19 cellular contexts compared by ENCODE assay signal in the genomic region with DNA sequence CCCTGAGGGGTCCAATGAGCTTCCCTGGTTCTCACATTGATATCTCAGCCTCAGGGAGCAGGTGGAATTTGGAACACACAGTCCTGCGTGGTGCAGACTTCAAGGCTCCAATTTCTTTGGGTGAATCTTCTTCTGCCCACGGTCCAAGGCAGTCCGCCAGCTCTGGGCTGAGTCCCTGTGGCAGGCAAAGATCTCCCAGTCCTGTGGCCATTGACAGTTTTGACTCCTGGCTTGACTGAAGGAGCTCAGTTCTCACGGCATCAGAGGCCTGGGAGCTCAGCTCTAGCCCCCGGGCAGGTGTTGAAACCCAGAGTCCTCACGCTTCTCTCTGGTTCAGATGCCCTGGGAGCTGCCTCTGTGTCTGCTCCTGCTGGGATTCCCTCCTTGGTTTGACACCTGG.
DNase-seq lines count a peak whose midpoint lies in the region; ATAC-seq and TF ChIP-seq lines count a peak whose summit lies in the region.
"Had no signal": no experiment of that assay in that cellular context is flagged by ENCODE, and none has a peak within 500 bp of the region (broad histone marks: within the 10 kb centered on the region; RNA-seq: fewer than 3 reads in every experiment).

No MANE protein-coding gene starts in this region.

- 76 to 100% (median 91%) methylated on average over 2 to 6 of the region's 6 CpGs for WGBS in spleen, 5 donors

- intact Hi-C loops in spleen (cut with DNase I; ENCODE audit: low total_unique reads) = no loop called here

- DNase-seq in astrocyte of the spinal cord (ENCODE audit: low read depth, low spot score) = peak; percentile 14
- peak; percentile 73 for DNase-seq in mesenteric fat pad (ENCODE audit: low spot score)
- DNase-seq in spleen = peak; percentile 39
- no peak for DNase-seq in NCI-H226
- no peak for DNase-seq in activated T-cell treated with anti-CD3 and anti-CD28 coated beads, Interleukin-2, amount 50 U/mL, for 48 hours
- DNase-seq: EL, GF-D8, IMR-90, MV-4-11, NCI-H446, NCI-H526, OCI-M1, SJCRH30 had no signal

- H3K4me1 ChIP-seq in HEK293 (ENCODE audit: control insufficient read depth, insufficient read depth, low read length) (0 out of 2 replicates have a peak, but pooled peaks cover 6% of the 10 kb centered on the region), spleen (peaks cover 0 to 20% (median 9%) of the 10 kb centered on the region in 6 donors)
- H3K4me1 ChIP-seq: HAP-1 had no signal

- in situ Hi-C loops in astrocyte of the spinal cord (cut with HindIII; ENCODE audit: low sequenced_read_pairs) = no loop called here

- POLR2A ChIA-PET in HEK293 (lab: Yijun Ruan, JAX) = interaction anchor here (0.8 kb wide), 1 partner anchor 9 kb away, joined by 3 read pairs; no protein-coding TSS in a partner anchor

- no peak for TF ChIP-seq POLR2A in spleen (IDR thresholded peaks at IDR 0.05)

- H3K36me3 ChIP-seq in HEK293 (ENCODE audit: control insufficient read depth in 2 of 2, insufficient read depth in 1 of 2, low read length in 2 of 2) (peaks cover 0 to 11% of the 10 kb centered on the region in 2 experiments; a peak in 1 of 3 replicates), spleen (no peaks in the 10 kb centered on the region)
- H3K36me3 ChIP-seq: HAP-1, SJCRH30 had no signal

- CTCF ChIA-PET in HEK293 (lab: Yijun Ruan, JAX) = interaction anchor here (0.6 to 1.2 kb wide), 3 partner anchors 18 to 691 kb away, joined by 3 to 4 read pairs (median 3); no protein-coding TSS in a partner anchor

- no peaks in the 10 kb centered on the region for H3K9me3 ChIP-seq in HEK293 (ENCODE audit: control insufficient read depth, insufficient read depth, low read depth, low read length)
- H3K9me3 ChIP-seq in spleen = no peaks in the 10 kb centered on the region
- H3K9me3 ChIP-seq: A549, HAP-1, SJCRH30 had no signal

- H3K4me3 ChIP-seq in HEK293 (ENCODE audit: low read depth, low read length) = no peak overlapping the region
- H3K4me3 ChIP-seq in astrocyte of the spinal cord (ENCODE audit: low read depth, low read length) = no peak overlapping the region
- H3K4me3 ChIP-seq in spleen = no peak overlapping the region
- H3K4me3 ChIP-seq: A549, GM23338, HAP-1, SJCRH30 had no signal

- no peak for TF ChIP-seq CTCF in HEK293 (tag by site-specific recombination; IDR thresholded peaks at IDR 0.05)
- no peak for TF ChIP-seq CTCF in astrocyte of the spinal cord (IDR thresholded peaks at IDR 0.05; ENCODE audit: low read depth, low read length)
- TF ChIP-seq CTCF in spleen (IDR thresholded peaks at IDR 0.05 in 8 of 11, conservative IDR thresholded peaks at IDR 0.05 in 3 of 11) = no peak

- H3K27ac ChIP-seq in HEK293 (ENCODE audit: extremely low read depth, low read depth, low read length) = no peak overlapping the region
- H3K27ac ChIP-seq in spleen = no peak overlapping the region
- H3K27ac ChIP-seq: A549, KMS-11, SJCRH30 had no signal

- ATAC-seq in HG03378 (IDR thresholded peaks at IDR 0.05; ENCODE audit: unreplicated experiment) = no peak
- ATAC-seq: A549, GM23338 had no signal

- H3K27me3 ChIP-seq in spleen (replicated peaks in 1 of 7) = peaks cover 0 to 9% (median 0%) of the 10 kb centered on the region in 7 donors
- H3K27me3 ChIP-seq: SJCRH30 had no signal

TF ChIP-seq in HEK293, 187 proteins besides CTCF, POLR2A, EP300 and RAD21:
- peak; percentile 14; the same call in 1 of the 2 replicates for TF ChIP-seq ZIC2 (tag by site-specific recombination; IDR thresholded peaks at IDR 0.05)
- TF ChIP-seq ZNF37A (tag by site-specific recombination; IDR thresholded peaks at IDR 0.05) = no peak

Comparison
In these comparisons a context has a peak if more than half of its experiments do, and no peak if none do; other contexts are left out.
1. DNase-seq: peak in astrocyte of the spinal cord (single experiment), mesenteric fat pad (single experiment) and spleen (single experiment); none in NCI-H226 (single experiment) and activated T-cell treated with anti-CD3 and anti-CD28 coated beads, Interleukin-2, amount 50 U/mL, for 48 hours (0 of 2).